1 cellular context compared by ENCODE assay signal in the genomic region with DNA sequence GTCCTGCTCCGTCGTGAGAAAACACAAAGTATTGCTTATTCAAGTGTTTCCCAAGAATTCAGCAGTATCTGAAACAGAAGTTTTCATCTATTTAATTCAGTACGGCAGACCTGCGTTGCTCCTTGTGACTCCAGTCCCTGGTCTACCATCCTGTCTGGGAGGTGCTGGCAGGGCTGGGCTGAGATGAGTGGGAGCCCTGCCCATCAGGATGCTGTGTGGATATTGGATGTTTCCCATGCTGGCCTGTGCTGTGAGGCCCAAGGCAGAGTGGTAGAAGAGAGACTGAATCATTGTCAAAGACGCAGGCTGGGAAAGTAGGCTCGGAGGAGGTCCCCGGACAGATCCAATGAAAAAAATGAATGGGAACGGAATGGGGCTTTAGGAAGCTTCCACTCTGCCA.
TF ChIP-seq lines count a peak whose summit lies in the region.

No MANE protein-coding gene starts in this region.

TF ChIP-seq in GM23338, 12 proteins besides CTCF, POLR2A, EP300 and RAD21 (continued from another document):
- TF ChIP-seq, protein P1, sequence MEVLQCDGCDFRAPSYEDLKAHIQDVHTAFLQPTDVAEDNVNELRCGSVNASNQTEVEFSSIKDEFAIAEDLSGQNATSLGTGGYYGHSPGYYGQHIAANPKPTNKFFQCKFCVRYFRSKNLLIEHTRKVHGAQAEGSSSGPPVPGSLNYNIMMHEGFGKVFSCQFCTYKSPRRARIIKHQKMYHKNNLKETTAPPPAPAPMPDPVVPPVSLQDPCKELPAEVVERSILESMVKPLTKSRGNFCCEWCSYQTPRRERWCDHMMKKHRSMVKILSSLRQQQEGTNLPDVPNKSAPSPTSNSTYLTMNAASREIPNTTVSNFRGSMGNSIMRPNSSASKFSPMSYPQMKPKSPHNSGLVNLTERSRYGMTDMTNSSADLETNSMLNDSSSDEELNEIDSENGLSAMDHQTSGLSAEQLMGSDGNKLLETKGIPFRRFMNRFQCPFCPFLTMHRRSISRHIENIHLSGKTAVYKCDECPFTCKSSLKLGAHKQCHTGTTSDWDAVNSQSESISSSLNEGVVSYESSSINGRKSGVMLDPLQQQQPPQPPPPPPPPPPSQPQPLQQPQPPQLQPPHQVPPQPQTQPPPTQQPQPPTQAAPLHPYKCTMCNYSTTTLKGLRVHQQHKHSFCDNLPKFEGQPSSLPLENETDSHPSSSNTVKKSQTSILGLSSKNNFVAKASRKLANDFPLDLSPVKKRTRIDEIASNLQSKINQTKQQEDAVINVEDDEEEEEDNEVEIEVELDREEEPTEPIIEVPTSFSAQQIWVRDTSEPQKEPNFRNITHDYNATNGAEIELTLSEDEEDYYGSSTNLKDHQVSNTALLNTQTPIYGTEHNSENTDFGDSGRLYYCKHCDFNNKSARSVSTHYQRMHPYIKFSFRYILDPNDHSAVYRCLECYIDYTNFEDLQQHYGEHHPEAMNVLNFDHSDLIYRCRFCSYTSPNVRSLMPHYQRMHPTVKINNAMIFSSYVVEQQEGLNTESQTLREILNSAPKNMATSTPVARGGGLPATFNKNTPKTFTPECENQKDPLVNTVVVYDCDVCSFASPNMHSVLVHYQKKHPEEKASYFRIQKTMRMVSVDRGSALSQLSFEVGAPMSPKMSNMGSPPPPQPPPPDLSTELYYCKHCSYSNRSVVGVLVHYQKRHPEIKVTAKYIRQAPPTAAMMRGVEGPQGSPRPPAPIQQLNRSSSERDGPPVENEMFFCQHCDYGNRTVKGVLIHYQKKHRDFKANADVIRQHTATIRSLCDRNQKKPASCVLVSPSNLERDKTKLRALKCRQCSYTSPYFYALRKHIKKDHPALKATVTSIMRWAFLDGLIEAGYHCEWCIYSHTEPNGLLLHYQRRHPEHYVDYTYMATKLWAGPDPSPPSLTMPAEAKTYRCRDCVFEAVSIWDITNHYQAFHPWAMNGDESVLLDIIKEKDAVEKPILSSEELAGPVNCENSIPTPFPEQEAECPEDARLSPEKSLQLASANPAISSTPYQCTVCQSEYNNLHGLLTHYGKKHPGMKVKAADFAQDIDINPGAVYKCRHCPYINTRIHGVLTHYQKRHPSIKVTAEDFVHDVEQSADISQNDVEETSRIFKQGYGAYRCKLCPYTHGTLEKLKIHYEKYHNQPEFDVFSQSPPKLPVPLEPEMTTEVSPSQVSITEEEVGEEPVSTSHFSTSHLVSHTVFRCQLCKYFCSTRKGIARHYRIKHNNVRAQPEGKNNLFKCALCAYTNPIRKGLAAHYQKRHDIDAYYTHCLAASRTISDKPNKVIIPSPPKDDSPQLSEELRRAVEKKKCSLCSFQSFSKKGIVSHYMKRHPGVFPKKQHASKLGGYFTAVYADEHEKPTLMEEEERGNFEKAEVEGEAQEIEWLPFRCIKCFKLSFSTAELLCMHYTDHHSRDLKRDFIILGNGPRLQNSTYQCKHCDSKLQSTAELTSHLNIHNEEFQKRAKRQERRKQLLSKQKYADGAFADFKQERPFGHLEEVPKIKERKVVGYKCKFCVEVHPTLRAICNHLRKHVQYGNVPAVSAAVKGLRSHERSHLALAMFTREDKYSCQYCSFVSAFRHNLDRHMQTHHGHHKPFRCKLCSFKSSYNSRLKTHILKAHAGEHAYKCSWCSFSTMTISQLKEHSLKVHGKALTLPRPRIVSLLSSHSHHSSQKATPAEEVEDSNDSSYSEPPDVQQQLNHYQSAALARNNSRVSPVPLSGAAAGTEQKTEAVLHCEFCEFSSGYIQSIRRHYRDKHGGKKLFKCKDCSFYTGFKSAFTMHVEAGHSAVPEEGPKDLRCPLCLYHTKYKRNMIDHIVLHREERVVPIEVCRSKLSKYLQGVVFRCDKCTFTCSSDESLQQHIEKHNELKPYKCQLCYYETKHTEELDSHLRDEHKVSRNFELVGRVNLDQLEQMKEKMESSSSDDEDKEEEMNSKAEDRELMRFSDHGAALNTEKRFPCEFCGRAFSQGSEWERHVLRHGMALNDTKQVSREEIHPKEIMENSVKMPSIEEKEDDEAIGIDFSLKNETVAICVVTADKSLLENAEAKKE (CRISPR knock-in tag; IDR thresholded peaks at IDR 0.05): no peak
- no peak for TF ChIP-seq EZH2 (IDR thresholded peaks at IDR 0.05; ENCODE audit: low read depth, unreplicated experiment)
- TF ChIP-seq EZH2phosphoT487 (IDR thresholded peaks at IDR 0.05; ENCODE audit: unreplicated experiment): no peak
- TF ChIP-seq, protein P2, sequence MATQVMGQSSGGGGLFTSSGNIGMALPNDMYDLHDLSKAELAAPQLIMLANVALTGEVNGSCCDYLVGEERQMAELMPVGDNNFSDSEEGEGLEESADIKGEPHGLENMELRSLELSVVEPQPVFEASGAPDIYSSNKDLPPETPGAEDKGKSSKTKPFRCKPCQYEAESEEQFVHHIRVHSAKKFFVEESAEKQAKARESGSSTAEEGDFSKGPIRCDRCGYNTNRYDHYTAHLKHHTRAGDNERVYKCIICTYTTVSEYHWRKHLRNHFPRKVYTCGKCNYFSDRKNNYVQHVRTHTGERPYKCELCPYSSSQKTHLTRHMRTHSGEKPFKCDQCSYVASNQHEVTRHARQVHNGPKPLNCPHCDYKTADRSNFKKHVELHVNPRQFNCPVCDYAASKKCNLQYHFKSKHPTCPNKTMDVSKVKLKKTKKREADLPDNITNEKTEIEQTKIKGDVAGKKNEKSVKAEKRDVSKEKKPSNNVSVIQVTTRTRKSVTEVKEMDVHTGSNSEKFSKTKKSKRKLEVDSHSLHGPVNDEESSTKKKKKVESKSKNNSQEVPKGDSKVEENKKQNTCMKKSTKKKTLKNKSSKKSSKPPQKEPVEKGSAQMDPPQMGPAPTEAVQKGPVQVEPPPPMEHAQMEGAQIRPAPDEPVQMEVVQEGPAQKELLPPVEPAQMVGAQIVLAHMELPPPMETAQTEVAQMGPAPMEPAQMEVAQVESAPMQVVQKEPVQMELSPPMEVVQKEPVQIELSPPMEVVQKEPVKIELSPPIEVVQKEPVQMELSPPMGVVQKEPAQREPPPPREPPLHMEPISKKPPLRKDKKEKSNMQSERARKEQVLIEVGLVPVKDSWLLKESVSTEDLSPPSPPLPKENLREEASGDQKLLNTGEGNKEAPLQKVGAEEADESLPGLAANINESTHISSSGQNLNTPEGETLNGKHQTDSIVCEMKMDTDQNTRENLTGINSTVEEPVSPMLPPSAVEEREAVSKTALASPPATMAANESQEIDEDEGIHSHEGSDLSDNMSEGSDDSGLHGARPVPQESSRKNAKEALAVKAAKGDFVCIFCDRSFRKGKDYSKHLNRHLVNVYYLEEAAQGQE (IDR thresholded peaks at IDR 0.05; ENCODE audit: unreplicated experiment): no peak
- no peak for TF ChIP-seq STAT1 (IDR thresholded peaks at IDR 0.05; ENCODE audit: unreplicated experiment)
- no peak for TF ChIP-seq NANOG (IDR thresholded peaks at IDR 0.05; ENCODE audit: borderline replicate concordance)
- TF ChIP-seq, protein P3, sequence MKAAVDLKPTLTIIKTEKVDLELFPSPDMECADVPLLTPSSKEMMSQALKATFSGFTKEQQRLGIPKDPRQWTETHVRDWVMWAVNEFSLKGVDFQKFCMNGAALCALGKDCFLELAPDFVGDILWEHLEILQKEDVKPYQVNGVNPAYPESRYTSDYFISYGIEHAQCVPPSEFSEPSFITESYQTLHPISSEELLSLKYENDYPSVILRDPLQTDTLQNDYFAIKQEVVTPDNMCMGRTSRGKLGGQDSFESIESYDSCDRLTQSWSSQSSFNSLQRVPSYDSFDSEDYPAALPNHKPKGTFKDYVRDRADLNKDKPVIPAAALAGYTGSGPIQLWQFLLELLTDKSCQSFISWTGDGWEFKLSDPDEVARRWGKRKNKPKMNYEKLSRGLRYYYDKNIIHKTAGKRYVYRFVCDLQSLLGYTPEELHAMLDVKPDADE (IDR thresholded peaks at IDR 0.05): no peak
